36 cellular contexts compared by ENCODE assay signal in the genomic region with DNA sequence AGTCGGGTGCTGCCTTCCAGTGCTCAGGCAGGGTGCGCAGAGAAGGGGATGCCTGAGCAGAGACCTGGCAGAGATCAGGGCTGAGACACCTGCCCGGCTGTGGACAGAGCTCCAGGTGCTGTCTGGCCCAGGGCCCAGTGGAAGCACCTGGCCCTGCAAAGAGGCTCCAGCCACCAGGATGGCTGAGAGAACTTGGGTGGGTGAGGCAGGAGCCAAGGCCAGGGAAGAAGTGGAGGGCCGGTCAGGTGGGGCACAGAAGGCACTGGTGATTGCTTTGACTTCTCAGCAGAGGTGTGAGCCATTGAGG. TPM values are rescaled to one million over a fixed set of nuclear protein-coding genes. Genes with fewer than 3 reads are reported as not detected.
DNase-seq lines count a peak whose midpoint lies in the region; ATAC-seq and TF ChIP-seq lines count a peak whose summit lies in the region.
"Had no signal": no experiment of that assay in that cellular context is flagged by ENCODE, and none has a peak within 500 bp of the region (broad histone marks: within the 10 kb centered on the region; RNA-seq: fewer than 3 reads in every experiment).

No MANE protein-coding gene starts in this region.

- H3K4me2 ChIP-seq in Loucy (ENCODE audit: low read depth, low read length, poor library complexity, severe bottlenecking), result peak overlapping the region; percentile 84

- H3K79me2 ChIP-seq in Loucy (ENCODE audit: insufficient read depth, low read length), result no peaks in the 10 kb centered on the region
- H3K79me2 ChIP-seq: parathyroid adenoma had no signal

- no peaks in the 10 kb centered on the region for H3K27me3 Mint-ChIP-seq in naive thymus-derived CD8-positive, alpha-beta T cell
- peaks cover 9 to 22% of the 10 kb centered on the region in 2 donors for H3K27me3 Mint-ChIP-seq in effector memory CD8-positive, alpha-beta T cell
- H3K27me3 Mint-ChIP-seq: activated T-helper 17 cell treated with anti-CD3 and anti-CD28 coated beads, Interleukin-2, amount 50 U/mL, for 72 hours; dendritic cell treated with granulocyte-macrophage colony-stimulating factor and Interleukin-4, amounts not matched to agents 40 ng/mL and 50 ng/mL, for 4 days had no signal

- H3K27ac ChIP-seq in suprapubic skin, result no peak overlapping the region
- H3K27ac ChIP-seq: esophagus squamous epithelium, parathyroid adenoma, RWPE1, SJSA1, upper lobe of right lung had no signal

- peak overlapping the region in 7 of 10 donors; percentile 7 to 77 (median 61) for H3K27ac Mint-ChIP-seq in naive thymus-derived CD8-positive, alpha-beta T cell
- peak overlapping the region in 1 of 2 donors; percentile 20 for H3K27ac Mint-ChIP-seq in effector memory CD8-positive, alpha-beta T cell
- H3K27ac Mint-ChIP-seq: activated CD8-positive, alpha-beta T cell treated with anti-CD3 and anti-CD28 coated beads, Interleukin-2, amount 10 ng/mL, durations not matched to agents 7 days and 5 days; activated T-helper 17 cell treated with anti-CD3 and anti-CD28 coated beads, Interleukin-2, amount 50 U/mL, for 72 hours; HFFc6; nephron progenitor cell; stimulated activated effector memory CD8-positive, alpha-beta T cell treated with anti-CD3 and anti-CD28 coated beads, Interleukin-12 subunit alpha, Interleukin-12 subunit beta, amount 100 ng/mL, for 72 hours had no signal

- no peaks in the 10 kb centered on the region for H3K9me3 ChIP-seq in Loucy (ENCODE audit: insufficient read depth, low read depth, low read length)
- H3K9me3 ChIP-seq in NT2/D1 (ENCODE audit: insufficient read depth, low read length), result no peaks in the 10 kb centered on the region
- H3K9me3 ChIP-seq in suprapubic skin, result no peaks in the 10 kb centered on the region
- H3K9me3 ChIP-seq: esophagus squamous epithelium, SJSA1, upper lobe of right lung had no signal

- H2AFZ ChIP-seq in Loucy (ENCODE audit: low read length), result no peak overlapping the region
- H2AFZ ChIP-seq: parathyroid adenoma had no signal

- TF ChIP-seq CTCF in Loucy (conservative IDR thresholded peaks at IDR 0.05; ENCODE audit: low read length), result no peak
- no peak for TF ChIP-seq CTCF in suprapubic skin (IDR thresholded peaks at IDR 0.05)

- peak overlapping the region; percentile 64 for H3K4me3 ChIP-seq in Loucy (ENCODE audit: low read length, poor library complexity, severe bottlenecking)
- H3K4me3 ChIP-seq in NT2/D1 (ENCODE audit: insufficient read length, low read depth), result no peak overlapping the region
- no peak overlapping the region for H3K4me3 ChIP-seq in suprapubic skin
- H3K4me3 ChIP-seq: esophagus squamous epithelium, GM12878, SJSA1, upper lobe of right lung had no signal

- H3K9me2 ChIP-seq in Loucy (replicated peaks; ENCODE audit: low read depth, low read length), result no peaks in the 10 kb centered on the region

- no peak for TF ChIP-seq EP300 in suprapubic skin (IDR thresholded peaks at IDR 0.05)

- WGBS in suprapubic skin, result 49% methylated on average over 4 of the region's 4 CpGs

- H3K27me3 ChIP-seq in Loucy (ENCODE audit: insufficient read depth, low read length, poor library complexity, severe bottlenecking), result no peaks in the 10 kb centered on the region
- H3K27me3 ChIP-seq in NT2/D1 (ENCODE audit: insufficient read depth, insufficient read length), result no peaks in the 10 kb centered on the region
- H3K27me3 ChIP-seq in suprapubic skin, result no peaks in the 10 kb centered on the region
- H3K27me3 ChIP-seq: SJSA1, upper lobe of right lung had no signal

- no peaks in the 10 kb centered on the region for H3K36me3 ChIP-seq in Loucy (ENCODE audit: insufficient read depth, low read length)
- H3K36me3 ChIP-seq in NT2/D1 (ENCODE audit: insufficient read depth, insufficient read length, low read length), result no peaks in the 10 kb centered on the region
- no peaks in the 10 kb centered on the region for H3K36me3 ChIP-seq in suprapubic skin
- H3K36me3 ChIP-seq: esophagus squamous epithelium, SJSA1, upper lobe of right lung had no signal

- ATAC-seq in naive thymus-derived CD8-positive, alpha-beta T cell, result no peak
- no peak for ATAC-seq in effector memory CD8-positive, alpha-beta T cell (replicated peaks)
- ATAC-seq: activated CD8-positive, alpha-beta T cell treated with anti-CD3 and anti-CD28 coated beads, Interleukin-2, amount 10 ng/mL, durations not matched to agents 7 days and 5 days; activated T-helper 17 cell treated with anti-CD3 and anti-CD28 coated beads, Interleukin-2, amount 50 U/mL, for 72 hours; GM12878; left cardiac atrium; stimulated activated effector memory CD8-positive, alpha-beta T cell treated with anti-CD3 and anti-CD28 coated beads, Interleukin-12 subunit alpha, Interleukin-12 subunit beta, amount 100 ng/mL, for 72 hours; upper lobe of right lung had no signal

- DNase-seq in DMS79 (lab: John Stamatoyannopoulos, UW) (peak; percentile 37), NT2/D1 (ENCODE audit: low read depth, low spot score) (no peak), NOMO-1 treated with dmso at 0.1 percent for 144 hours (lab: John Stamatoyannopoulos, UW; ENCODE audit: unreplicated experiment) (no peak), suprapubic skin (ENCODE audit: low spot score in 2 of 2) (no peak)
- no peak for DNase-seq in naive thymus-derived CD8-positive, alpha-beta T cell
- DNase-seq in effector memory CD8-positive, alpha-beta T cell, result no peak
- DNase-seq: activated CD4-positive, alpha-beta T cell treated with anti-CD3 and anti-CD28 coated beads for 4 hours; activated CD8-positive, alpha-beta T cell treated with anti-CD3 and anti-CD28 coated beads, Interleukin-2, amount 10 ng/mL, durations not matched to agents 7 days and 5 days; activated naive CD4-positive, alpha-beta T cell treated with anti-CD3 and anti-CD28 coated beads, Interleukin-2, amount 50 U/mL, for 16 hours; EL; esophagus squamous epithelium; HFFc6; IMR-90; left cardiac atrium; MV-4-11; NCI-H1694; NCI-H2171 treated with DMSO at 0.1 percent for 48 hours; NCI-H748 treated with DMSO at 0.1 percent for 48 hours; nephron progenitor cell; retina; T-helper 9 cell; upper lobe of right lung had no signal

- peaks cover 16 to 59% (median 46%) of the 10 kb centered on the region in 4 donors for H3K4me1 Mint-ChIP-seq in naive thymus-derived CD8-positive, alpha-beta T cell
- peaks cover 0 to 6% of the 10 kb centered on the region in 2 donors for H3K4me1 Mint-ChIP-seq in effector memory CD8-positive, alpha-beta T cell (ENCODE audit: low read depth in 2 of 2)
- H3K4me1 Mint-ChIP-seq: activated T-helper 17 cell treated with anti-CD3 and anti-CD28 coated beads, Interleukin-2, amount 50 U/mL, for 72 hours; stimulated activated effector memory CD8-positive, alpha-beta T cell treated with anti-CD3 and anti-CD28 coated beads, Interleukin-12 subunit alpha, Interleukin-12 subunit beta, amount 100 ng/mL, for 72 hours had no signal

- H3K9ac ChIP-seq in Loucy (ENCODE audit: low read depth, low read length, poor library complexity, severe bottlenecking) (peak overlapping the region; percentile 63), NT2/D1 (ENCODE audit: insufficient read length, low read depth) (peak overlapping the region; percentile 50)
- H3K9ac ChIP-seq: parathyroid adenoma had no signal

- no peaks in the 10 kb centered on the region for H4K20me1 ChIP-seq in Loucy (ENCODE audit: insufficient read depth, low read length, poor library complexity, severe bottlenecking)

- POLR2A ChIA-PET in naive thymus-derived CD8-positive, alpha-beta T cell (lab: Charles Lee), result interaction anchor here (3.6 kb wide), 1 partner anchor 10 kb away, joined by 25 read pairs; no protein-coding TSS in a partner anchor

- H3K9me3 Mint-ChIP-seq in naive thymus-derived CD8-positive, alpha-beta T cell, result no peaks in the 10 kb centered on the region
- H3K9me3 Mint-ChIP-seq in effector memory CD8-positive, alpha-beta T cell, result no peaks in the 10 kb centered on the region
- H3K9me3 Mint-ChIP-seq: activated T-helper 17 cell treated with anti-CD3 and anti-CD28 coated beads, Interleukin-2, amount 50 U/mL, for 72 hours; dendritic cell treated with granulocyte-macrophage colony-stimulating factor and Interleukin-4, amounts not matched to agents 40 ng/mL and 50 ng/mL, for 4 days; HFFc6; nephron progenitor cell; stimulated activated effector memory CD8-positive, alpha-beta T cell treated with anti-CD3 and anti-CD28 coated beads, Interleukin-12 subunit alpha, Interleukin-12 subunit beta, amount 100 ng/mL, for 72 hours had no signal

- peaks cover 73% of the 10 kb centered on the region for H3K4me1 ChIP-seq in Loucy (ENCODE audit: insufficient read depth, low read length, poor library complexity, severe bottlenecking)
- peaks cover 12% of the 10 kb centered on the region for H3K4me1 ChIP-seq in NT2/D1 (ENCODE audit: insufficient read depth, insufficient read length)
- H3K4me1 ChIP-seq in suprapubic skin, result peaks cover 4% of the 10 kb centered on the region
- H3K4me1 ChIP-seq: parathyroid adenoma, SJSA1, upper lobe of right lung had no signal

- TF ChIP-seq POLR2A in suprapubic skin (IDR thresholded peaks at IDR 0.05), result no peak

- H3F3A ChIP-seq in Loucy (ENCODE audit: low read depth), result no peaks in the 10 kb centered on the region

- no peak overlapping the region for H3K4me3 Mint-ChIP-seq in naive thymus-derived CD8-positive, alpha-beta T cell
- no peak overlapping the region for H3K4me3 Mint-ChIP-seq in effector memory CD8-positive, alpha-beta T cell
- H3K4me3 Mint-ChIP-seq: activated CD8-positive, alpha-beta T cell treated with anti-CD3 and anti-CD28 coated beads, Interleukin-2, amount 10 ng/mL, durations not matched to agents 7 days and 5 days; activated T-helper 17 cell treated with anti-CD3 and anti-CD28 coated beads, Interleukin-2, amount 50 U/mL, for 72 hours; brain; CD14-positive monocyte; dendritic cell treated with granulocyte-macrophage colony-stimulating factor and Interleukin-4, amounts not matched to agents 40 ng/mL and 50 ng/mL, for 4 days; HFFc6; nephron progenitor cell; stimulated activated effector memory CD8-positive, alpha-beta T cell treated with anti-CD3 and anti-CD28 coated beads, Interleukin-12 subunit alpha, Interleukin-12 subunit beta, amount 100 ng/mL, for 72 hours had no signal

- H3K36me3 Mint-ChIP-seq in naive thymus-derived CD8-positive, alpha-beta T cell, result no peaks in the 10 kb centered on the region
- no peaks in the 10 kb centered on the region for H3K36me3 Mint-ChIP-seq in effector memory CD8-positive, alpha-beta T cell (ENCODE audit: insufficient read depth)
- H3K36me3 Mint-ChIP-seq: brain; CD14-positive monocyte; stimulated activated effector memory CD8-positive, alpha-beta T cell treated with anti-CD3 and anti-CD28 coated beads, Interleukin-12 subunit alpha, Interleukin-12 subunit beta, amount 100 ng/mL, for 72 hours had no signal

RNA-seq across cellular contexts. Expression of gene PNLDC1, which starts 31.2 kb away (rescaled TPM):
- under 1 TPM; 0.36 to 0.75 TPM for total RNA-seq in naive thymus-derived CD8-positive, alpha-beta T cell
- polyA plus RNA-seq in naive thymus-derived CD8-positive, alpha-beta T cell, result under 1 TPM in 1 of 3 donors, not detected in 2; 0.36 TPM
- 1 to 10 TPM; 1.1 to 4.4 (median 2.9) TPM for total RNA-seq in suprapubic skin
- total RNA-seq: esophagus squamous epithelium, frontal cortex, HFFc6, IMR-90, LHCN-M2, SJSA1, skeletal muscle tissue, temporal lobe had no signal
- polyA plus RNA-seq: CD14-positive monocyte, IMR-90 had no signal

RNA-seq across cellular contexts. Expression of gene MRPL18, which starts 41.1 kb away (rescaled TPM):
- 10 to 100 TPM; 36.2 to 39.0 TPM for total RNA-seq in naive thymus-derived CD8-positive, alpha-beta T cell
- polyA plus RNA-seq in naive thymus-derived CD8-positive, alpha-beta T cell, result 100 to 1,000 TPM in 1 of 3 donors, 10 to 100 TPM in 2; 63.0 to 131 (median 79.9) TPM
- total RNA-seq in suprapubic skin, result 10 to 100 TPM; 53.9 to 79.2 (median 55.9) TPM

RNA-seq across cellular contexts. Expression of gene TCP1, which starts 41.9 kb away (rescaled TPM):
- 100 to 1,000 TPM; 184 to 185 TPM for total RNA-seq in naive thymus-derived CD8-positive, alpha-beta T cell
- 10 to 100 TPM; 68.8 to 97.6 (median 72.4) TPM for polyA plus RNA-seq in naive thymus-derived CD8-positive, alpha-beta T cell
- total RNA-seq in suprapubic skin, result 100 to 1,000 TPM; 133 to 150 (median 139) TPM

RNA-seq across cellular contexts. Expression of gene MAS1, which starts 59.5 kb away (rescaled TPM):
- total RNA-seq in naive thymus-derived CD8-positive, alpha-beta T cell, result not detected
- polyA plus RNA-seq in naive thymus-derived CD8-positive, alpha-beta T cell, result not detected
- not detected for total RNA-seq in suprapubic skin
- total RNA-seq: activated CD8-positive, alpha-beta T cell treated with anti-CD3 and anti-CD28 coated beads, Interleukin-2, amount 10 ng/mL, durations not matched to agents 7 days and 5 days; activated T-helper 17 cell treated with anti-CD3 and anti-CD28 coated beads, Interleukin-2, amount 50 U/mL, for 72 hours; esophagus squamous epithelium; HFFc6; IMR-90; left cardiac atrium; LHCN-M2; SJSA1; upper lobe of right lung had no signal
- polyA plus RNA-seq: CD14-positive monocyte had no signal
